ENCODE assay signal across 1 cellular context in genomic region chr21:41777934-41778815, GRCh38.
A peak's percentile ranks its signal among the peaks of the same experiment; 100 is the strongest.
TF ChIP-seq lines count a peak whose summit lies in the region.

No MANE protein-coding gene starts in this region.

TF ChIP-seq in HepG2, 621 proteins besides CTCF, POLR2A, EP300 and RAD21 (continued from another document):
- no peak for TF ChIP-seq ELK4 (CRISPR knock-in tag; IDR thresholded peaks at IDR 0.05; ENCODE audit: borderline replicate concordance)
- TF ChIP-seq, protein P1, sequence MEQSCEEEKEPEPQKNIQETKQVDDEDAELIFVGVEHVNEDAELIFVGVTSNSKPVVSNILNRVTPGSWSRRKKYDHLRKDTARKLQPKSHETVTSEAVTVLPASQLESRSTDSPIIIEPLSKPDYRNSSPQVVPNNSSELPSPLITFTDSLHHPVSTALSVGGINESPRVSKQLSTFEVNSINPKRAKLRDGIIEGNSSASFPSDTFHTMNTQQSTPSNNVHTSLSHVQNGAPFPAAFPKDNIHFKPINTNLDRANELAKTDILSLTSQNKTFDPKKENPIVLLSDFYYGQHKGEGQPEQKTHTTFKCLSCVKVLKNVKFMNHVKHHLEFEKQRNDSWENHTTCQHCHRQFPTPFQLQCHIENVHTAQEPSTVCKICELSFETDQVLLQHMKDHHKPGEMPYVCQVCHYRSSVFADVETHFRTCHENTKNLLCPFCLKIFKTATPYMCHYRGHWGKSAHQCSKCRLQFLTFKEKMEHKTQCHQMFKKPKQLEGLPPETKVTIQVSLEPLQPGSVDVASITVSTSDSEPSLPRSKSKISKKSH (CRISPR knock-in tag; IDR thresholded peaks at IDR 0.05; ENCODE audit: borderline replicate concordance): 0 out of 2 replicates have a peak, but pooled peaks have one; percentile 39
- TF ChIP-seq SOX13 (IDR thresholded peaks at IDR 0.05): no peak
- TF ChIP-seq SOX13 (CRISPR knock-in tag; conservative IDR thresholded peaks at IDR 0.05 in 1 of 2, IDR thresholded peaks at IDR 0.05 in 1 of 2): no peak
- TF ChIP-seq, protein P2, sequence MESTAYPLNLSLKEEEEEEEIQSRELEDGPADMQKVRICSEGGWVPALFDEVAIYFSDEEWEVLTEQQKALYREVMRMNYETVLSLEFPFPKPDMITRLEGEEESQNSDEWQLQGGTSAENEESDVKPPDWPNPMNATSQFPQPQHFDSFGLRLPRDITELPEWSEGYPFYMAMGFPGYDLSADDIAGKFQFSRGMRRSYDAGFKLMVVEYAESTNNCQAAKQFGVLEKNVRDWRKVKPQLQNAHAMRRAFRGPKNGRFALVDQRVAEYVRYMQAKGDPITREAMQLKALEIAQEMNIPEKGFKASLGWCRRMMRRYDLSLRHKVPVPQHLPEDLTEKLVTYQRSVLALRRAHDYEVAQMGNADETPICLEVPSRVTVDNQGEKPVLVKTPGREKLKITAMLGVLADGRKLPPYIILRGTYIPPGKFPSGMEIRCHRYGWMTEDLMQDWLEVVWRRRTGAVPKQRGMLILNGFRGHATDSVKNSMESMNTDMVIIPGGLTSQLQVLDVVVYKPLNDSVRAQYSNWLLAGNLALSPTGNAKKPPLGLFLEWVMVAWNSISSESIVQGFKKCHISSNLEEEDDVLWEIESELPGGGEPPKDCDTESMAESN (CRISPR knock-in tag; conservative IDR thresholded peaks at IDR 0.05): 0 out of 2 replicates have a peak, but pooled peaks have one; percentile 47
- no peak for TF ChIP-seq NFATC3 (CRISPR knock-in tag; IDR thresholded peaks at IDR 0.05)
- peak; percentile 69 for TF ChIP-seq SMC3 (IDR thresholded peaks at IDR 0.05; ENCODE audit: low read length)
- TF ChIP-seq ZNF501 (CRISPR knock-in tag; IDR thresholded peaks at IDR 0.05): no peak
- TF ChIP-seq CENPT (CRISPR knock-in tag; IDR thresholded peaks at IDR 0.05; ENCODE audit: low read depth): no peak
- TF ChIP-seq HNRNPLL (IDR thresholded peaks at IDR 0.05; ENCODE audit: low read depth, low read length, poor library complexity, severe bottlenecking): peak; percentile 9
- no peak for TF ChIP-seq ZBTB1 (CRISPR knock-in tag; IDR thresholded peaks at IDR 0.05; ENCODE audit: borderline replicate concordance)
- no peak for TF ChIP-seq ZNF207 (IDR thresholded peaks at IDR 0.05; ENCODE audit: borderline replicate concordance)
- TF ChIP-seq BCL6 (CRISPR knock-in tag; IDR thresholded peaks at IDR 0.05): peak; percentile 40; the same call in 1 of the 2 replicates
- TF ChIP-seq ZNF737 (CRISPR knock-in tag; IDR thresholded peaks at IDR 0.05; ENCODE audit: borderline replicate concordance): no peak
- 0 out of 2 replicates have a peak, but pooled peaks have one; percentile 16 for TF ChIP-seq ZNF574 (CRISPR knock-in tag; IDR thresholded peaks at IDR 0.05)
- no peak for TF ChIP-seq ZNF12 (CRISPR knock-in tag; IDR thresholded peaks at IDR 0.05)
- no peak for TF ChIP-seq KAT8 (CRISPR knock-in tag; IDR thresholded peaks at IDR 0.05)
- no peak for TF ChIP-seq ZNF777 (CRISPR knock-in tag; IDR thresholded peaks at IDR 0.05)
- TF ChIP-seq NRL (CRISPR knock-in tag; IDR thresholded peaks at IDR 0.05; ENCODE audit: borderline replicate concordance): 0 out of 2 replicates have a peak, but pooled peaks have one; percentile 42
- TF ChIP-seq HOMEZ (CRISPR knock-in tag; IDR thresholded peaks at IDR 0.05; ENCODE audit: low read depth): no peak
